9 cellular contexts compared by ENCODE assay signal in the genomic region with DNA sequence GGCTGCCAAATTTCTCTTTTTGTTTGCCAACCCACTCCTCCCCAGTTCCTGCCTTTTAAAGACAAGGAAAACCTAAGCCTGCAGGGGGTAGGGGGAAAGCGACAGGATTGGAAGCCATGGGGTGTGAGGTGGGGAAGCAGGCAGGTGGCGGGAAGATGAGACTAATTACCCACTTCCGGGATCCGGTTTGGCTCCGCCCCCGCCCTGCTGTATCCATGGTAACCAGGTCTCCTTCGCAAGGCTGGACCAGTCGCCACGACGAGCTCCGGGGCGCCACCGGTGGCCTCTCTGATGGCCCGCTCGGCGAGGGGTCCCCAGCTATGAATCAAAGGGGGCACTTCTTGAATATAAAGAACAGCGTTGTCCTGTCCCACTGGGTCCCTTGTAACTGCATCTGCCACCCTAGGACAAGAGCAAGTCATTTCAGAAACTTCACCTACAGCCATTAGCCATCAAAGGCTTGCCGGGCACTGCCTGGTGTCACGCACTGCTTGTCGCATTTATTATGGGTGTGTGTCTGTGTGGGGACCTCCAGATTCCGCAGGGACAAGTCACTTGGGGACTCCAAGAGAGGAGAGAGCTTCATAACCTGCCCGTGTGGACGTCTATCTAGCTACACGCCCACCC. TPM values are rescaled to one million over a fixed set of nuclear protein-coding genes. Genes with fewer than 3 reads are reported as not detected.
DNase-seq lines count a peak whose midpoint lies in the region; ATAC-seq and TF ChIP-seq lines count a peak whose summit lies in the region.
"Had no signal": no experiment of that assay in that cellular context is flagged by ENCODE, and none has a peak within 500 bp of the region (broad histone marks: within the 10 kb centered on the region; RNA-seq: fewer than 3 reads in every experiment).

No MANE protein-coding gene starts in this region.

- no peak overlapping the region for H3K4me3 ChIP-seq in heart left ventricle
- no peak overlapping the region for H3K4me3 ChIP-seq in left ventricle myocardium inferior
- no peak overlapping the region for H3K4me3 ChIP-seq in gastroesophageal sphincter
- H3K4me3 ChIP-seq: upper lobe of left lung had no signal

- WGBS in heart left ventricle, 4 donors, result 18 to 23% (median 20%) methylated on average over 23 to 24 of the region's 24 CpGs
- WGBS in gastroesophageal sphincter (ENCODE audit: low coverage in 1 of 2), 2 donors, result 12 to 39% methylated on average over 7 to 13 of the region's 24 CpGs

- H3K36me3 Mint-ChIP-seq in T-helper 17 cell (ENCODE audit: low read depth), result no peaks in the 10 kb centered on the region

- H3K27me3 Mint-ChIP-seq in T-helper 17 cell, result peaks cover 5% of the 10 kb centered on the region

- no peak overlapping the region for H3K27ac ChIP-seq in heart left ventricle
- H3K27ac ChIP-seq in left ventricle myocardium inferior (replicated peaks), result no peak overlapping the region
- no peak overlapping the region for H3K27ac ChIP-seq in gastroesophageal sphincter
- H3K27ac ChIP-seq: upper lobe of left lung had no signal

- H3K27ac Mint-ChIP-seq in T-helper 17 cell, result no peak overlapping the region

- ATAC-seq in HG03175 (IDR thresholded peaks at IDR 0.05; ENCODE audit: unreplicated experiment) (peak; percentile 70), T-helper 17 cell (peak; percentile 57), heart left ventricle (no peak), gastroesophageal sphincter (no peak)

- DNase-seq in T-helper 17 cell (peak; percentile 13 to 14 (median 13)), heart left ventricle (no peak), left ventricle myocardium inferior (no peak), COLO829 (ENCODE audit: low spot score) (no peak)
- DNase-seq in central memory CD4-positive, alpha-beta T cell, result peak; percentile 32
- peak; percentile 47 to 49 for DNase-seq in stimulated activated CD4-positive, alpha-beta T cell treated with anti-CD3 and anti-CD28 coated beads, Interleukin-1b, Interleukin-23, amount 100 ng/mL, for 4 hours (ENCODE audit: low read depth in 2 of 2)

- TF ChIP-seq POLR2A in heart left ventricle (IDR thresholded peaks at IDR 0.05) (no peak), gastroesophageal sphincter (IDR thresholded peaks at IDR 0.05) (no peak)

- H3K9me3 ChIP-seq in T-helper 17 cell (ENCODE audit: control insufficient read depth, low read length, poor library complexity, severe bottlenecking) (no peaks in the 10 kb centered on the region), heart left ventricle (no peaks in the 10 kb centered on the region), left ventricle myocardium inferior (replicated peaks) (no peaks in the 10 kb centered on the region), gastroesophageal sphincter (no peaks in the 10 kb centered on the region)
- H3K9me3 ChIP-seq: upper lobe of left lung had no signal

- no peak overlapping the region for H3K4me3 Mint-ChIP-seq in T-helper 17 cell

- no peak for TF ChIP-seq CTCF in heart left ventricle (IDR thresholded peaks at IDR 0.05)
- TF ChIP-seq CTCF in left ventricle myocardium inferior (IDR thresholded peaks at IDR 0.05; ENCODE audit: borderline replicate concordance), result no peak
- no peak for TF ChIP-seq CTCF in gastroesophageal sphincter (IDR thresholded peaks at IDR 0.05)

- no peak for TF ChIP-seq EP300 in gastroesophageal sphincter (IDR thresholded peaks at IDR 0.05)

- H3K36me3 ChIP-seq in heart left ventricle (no peaks in the 10 kb centered on the region), left ventricle myocardium inferior (no peaks in the 10 kb centered on the region), gastroesophageal sphincter (no peaks in the 10 kb centered on the region)
- H3K36me3 ChIP-seq: upper lobe of left lung had no signal

- peaks cover 2% of the 10 kb centered on the region for H3K4me1 Mint-ChIP-seq in T-helper 17 cell

- H3K27me3 ChIP-seq in heart left ventricle (peaks cover 0 to 21% (median 7%) of the 10 kb centered on the region in 9 donors), left ventricle myocardium inferior (ENCODE audit: low read depth) (peaks cover 88% of the 10 kb centered on the region), gastroesophageal sphincter (peaks cover 37% of the 10 kb centered on the region)
- H3K27me3 ChIP-seq: upper lobe of left lung had no signal

- intact Hi-C loops in heart left ventricle (cut with DNase I), result no loop called here
- intact Hi-C loops in left ventricle myocardium inferior (cut with micrococcal nuclease), result no loop called here

- H3K4me1 ChIP-seq in heart left ventricle (no peaks in the 10 kb centered on the region), left ventricle myocardium inferior (no peaks in the 10 kb centered on the region), gastroesophageal sphincter (no peaks in the 10 kb centered on the region)
- H3K4me1 ChIP-seq: upper lobe of left lung had no signal

RNA-seq across cellular contexts. Expression of gene LMTK2, which starts 55.4 kb away (rescaled TPM):
- total RNA-seq in T-helper 17 cell (10 to 100 TPM; 16.6 to 35.0 TPM), heart left ventricle (10 to 100 TPM; 18.8 to 58.3 (median 34.5) TPM), left ventricle myocardium inferior (26.9 TPM), gastroesophageal sphincter (10 to 100 TPM; 16.0 to 34.5 (median 22.1) TPM)
- 10 to 100 TPM in 1 of 2 donors, 1 to 10 TPM in 1; 6.3 to 10.1 TPM for polyA plus RNA-seq in heart left ventricle

Comparison
In these comparisons a context has a peak if more than half of its experiments do, and no peak if none do; other contexts are left out.
1. ATAC-seq: peak in HG03175 (single experiment) and T-helper 17 cell (single experiment); none in heart left ventricle (0 of 4) and gastroesophageal sphincter (single experiment).
2. DNase-seq: peak in T-helper 17 cell (3 of 3), central memory CD4-positive, alpha-beta T cell (single experiment) and stimulated activated CD4-positive, alpha-beta T cell treated with anti-CD3 and anti-CD28 coated beads, Interleukin-1b, Interleukin-23, amount 100 ng/mL, for 4 hours (2 of 2); none in heart left ventricle (0 of 5), left ventricle myocardium inferior (single experiment) and COLO829 (single experiment).